ENCODE assay signal across 8 cellular contexts in genomic region chr22:22298654-22299009, GRCh38. TPM values are rescaled to one million over a fixed set of nuclear protein-coding genes. Genes with fewer than 3 reads are reported as not detected.
A peak's percentile ranks its signal among the peaks of the same experiment; 100 is the strongest.
DNase-seq lines count a peak whose midpoint lies in the region; ATAC-seq and TF ChIP-seq lines count a peak whose summit lies in the region.
"Not testable (repeated sequence)": the region's sequence is repeated elsewhere in the genome, so short reads cannot be mapped to it uniquely, and the experiment has no call there.

No MANE protein-coding gene starts in this region.

- not testable (repeated sequence) for H3K27me3 ChIP-seq in esophagus squamous epithelium; right lobe of liver; thymus (ENCODE audit: control insufficient read depth, insufficient read depth)

- H3K27me3 Mint-ChIP-seq in CD14-positive monocyte (ENCODE audit: low read depth in 3 of 3); osteocyte (ENCODE audit: unreplicated experiment): not testable (repeated sequence)

- not testable (repeated sequence) for H3K9me3 ChIP-seq in esophagus squamous epithelium; right lobe of liver; thymus (ENCODE audit: control insufficient read depth)

- H3K4me1 Mint-ChIP-seq in CD14-positive monocyte (peaks cover 22% of the 10 kb centered on the region), osteocyte (ENCODE audit: unreplicated experiment) (peaks cover 15% of the 10 kb centered on the region)

- not testable (repeated sequence) for H3K36me3 ChIP-seq in esophagus squamous epithelium; right lobe of liver; thymus (ENCODE audit: control insufficient read depth, insufficient read depth)

- H3K27ac ChIP-seq in esophagus squamous epithelium: peak overlapping the region; percentile 85 to 93 (median 88)
- peak overlapping the region in 1 of 3 donors; percentile 49 for H3K27ac ChIP-seq in right lobe of liver
- H3K27ac ChIP-seq in thymus (ENCODE audit: low read depth): not testable (repeated sequence)

- TF ChIP-seq POLR2A in esophagus squamous epithelium (IDR thresholded peaks at IDR 0.05); right lobe of liver (IDR thresholded peaks at IDR 0.05): not testable (repeated sequence)

- peaks cover 0 to 13% (median 0%) of the 10 kb centered on the region in 3 donors for H3K4me1 ChIP-seq in esophagus squamous epithelium
- not testable (repeated sequence) for H3K4me1 ChIP-seq in right lobe of liver; thymus (ENCODE audit: control insufficient read depth, insufficient read depth, low read length)

- peaks cover 11 to 16% of the 10 kb centered on the region in 2 donors for H3K36me3 Mint-ChIP-seq in CD14-positive monocyte
- not testable (repeated sequence) for H3K36me3 Mint-ChIP-seq in osteocyte (ENCODE audit: unreplicated experiment)

- peak overlapping the region; percentile 85 to 87 for H3K4me3 Mint-ChIP-seq in CD14-positive monocyte
- peak overlapping the region; percentile 84 for H3K4me3 Mint-ChIP-seq in osteocyte (ENCODE audit: unreplicated experiment)

- intact Hi-C loops in CD14-positive monocyte (cut with micrococcal nuclease); esophagus squamous epithelium (cut with DNase I); right lobe of liver (cut with DNase I): not testable (repeated sequence)

- TF ChIP-seq CTCF in CD14-positive monocyte (IDR thresholded peaks at IDR 0.05); WI38 (IDR thresholded peaks at IDR 0.05; ENCODE audit: low read depth, low read length); astrocyte of the spinal cord (IDR thresholded peaks at IDR 0.05; ENCODE audit: low read depth, low read length); esophagus squamous epithelium (IDR thresholded peaks at IDR 0.05); right lobe of liver (IDR thresholded peaks at IDR 0.05); osteocyte (IDR thresholded peaks at IDR 0.05): not testable (repeated sequence)

- H3K4me3 ChIP-seq in Jurkat, Clone E6-1 (ENCODE audit: low read length): peak overlapping the region; percentile 65
- H3K4me3 ChIP-seq in WI38 (ENCODE audit: low read depth, low read length) (peak overlapping the region; percentile 77), astrocyte of the spinal cord (ENCODE audit: low read depth, low read length) (peak overlapping the region; percentile 69), esophagus squamous epithelium (peak overlapping the region; percentile 54 to 89 (median 80)), right lobe of liver (peak overlapping the region; percentile 79 to 83 (median 79)), thymus (ENCODE audit: low read length) (peak overlapping the region; percentile 58)

- H3K27ac Mint-ChIP-seq in CD14-positive monocyte: peak overlapping the region; percentile 77 to 90 (median 85)
- H3K27ac Mint-ChIP-seq in osteocyte (ENCODE audit: unreplicated experiment): peak overlapping the region; percentile 73

- WGBS in esophagus squamous epithelium, 2 donors: 0 to 5% methylated on average over 1 to 2 of the region's 6 CpGs
- WGBS in right lobe of liver (ENCODE audit: insufficient coverage, low coverage, low lambda C conversion rate, missing lambda C conversion rate): 0% methylated on average over 4 of the region's 6 CpGs
- WGBS in thymus: 48% methylated on average over 5 of the region's 6 CpGs

- not testable (repeated sequence) for DNase-seq in CD14-positive monocyte (ENCODE audit: low spot score); Jurkat, Clone E6-1 (ENCODE audit: low read depth, low spot score); astrocyte of the spinal cord (ENCODE audit: low read depth, low spot score); esophagus squamous epithelium (lab: John Stamatoyannopoulos, UW); right lobe of liver; osteocyte (ENCODE audit: extremely low spot score, unreplicated experiment)

- not testable (repeated sequence) for ATAC-seq in right lobe of liver

- H3K9me3 Mint-ChIP-seq in CD14-positive monocyte; osteocyte (ENCODE audit: unreplicated experiment): not testable (repeated sequence)

- in situ Hi-C loops in astrocyte of the spinal cord (cut with HindIII; ENCODE audit: low sequenced_read_pairs): not testable (repeated sequence)

RNA-seq across cellular contexts. Expression of gene VPREB1, which starts 54.0 kb away (rescaled TPM):
- not detected for polyA plus RNA-seq in CD14-positive monocyte
- not detected for polyA plus RNA-seq in Jurkat, Clone E6-1 (2012; ENCODE audit: insufficient read depth, insufficient read length)
- not detected for total RNA-seq in esophagus squamous epithelium
- total RNA-seq in right lobe of liver: not detected
- not detected in 2 replicates for total RNA-seq in osteocyte
- 5.1 TPM for polyA plus RNA-seq in thymus
